ENCODE assay signal across 23 cellular contexts in the genomic region with DNA sequence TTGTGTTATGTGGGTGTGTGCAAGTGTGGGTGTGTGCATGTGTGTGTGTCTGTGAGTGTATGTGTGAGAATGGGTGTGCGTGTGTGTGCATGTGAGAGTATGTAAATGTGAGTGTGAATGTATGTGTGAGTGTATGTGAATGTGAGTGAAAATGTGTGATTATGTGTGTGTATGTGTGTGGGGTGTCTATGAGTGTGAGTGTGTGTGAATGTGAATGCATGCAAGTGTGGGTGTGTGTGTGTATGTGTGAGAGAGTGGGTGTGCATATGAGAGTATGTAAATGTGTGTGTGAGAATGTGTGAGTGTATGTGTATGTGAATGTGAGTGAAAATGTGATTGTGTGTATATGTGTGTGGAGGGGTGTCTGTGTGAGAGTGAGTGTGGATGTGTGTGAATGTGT.
DNase-seq lines count a peak whose midpoint lies in the region; ATAC-seq, FAIRE-seq and TF ChIP-seq lines count a peak whose summit lies in the region.
"Had no signal": no experiment of that assay in that cellular context is flagged by ENCODE, and none has a peak within 500 bp of the region (broad histone marks: within the 10 kb centered on the region; RNA-seq: fewer than 3 reads in every experiment).

No MANE protein-coding gene starts in this region.

- no peak overlapping the region for H3K27ac ChIP-seq in HEK293 (ENCODE audit: extremely low read depth, low read depth, low read length)

- no peak overlapping the region for H3K27ac Mint-ChIP-seq in MCF 10A (ENCODE audit: low read depth, unreplicated experiment)
- H3K27ac Mint-ChIP-seq: CD4-positive, CD25-positive, alpha-beta regulatory T cell; CD8-positive, alpha-beta memory T cell; GM23338 had no signal

- POLR2A ChIA-PET in HEK293 (lab: Yijun Ruan, JAX) (no interaction called here), MCF 10A (lab: Yijun Ruan, JAX) (no interaction called here)

- H3K36me3 ChIP-seq in HEK293 (ENCODE audit: control insufficient read depth in 2 of 2, insufficient read depth in 1 of 2, low read length in 2 of 2) (no peaks in the 10 kb centered on the region), bronchial epithelial cell (ENCODE audit: control insufficient read depth, insufficient read depth, low read length) (no peaks in the 10 kb centered on the region), mucosa of descending colon (ENCODE audit: low read depth) (no peaks in the 10 kb centered on the region)
- H3K36me3 ChIP-seq: BE2C, HAP-1 had no signal

- H3K4me1 ChIP-seq in HEK293 (ENCODE audit: control insufficient read depth, insufficient read depth, low read length) (no peaks in the 10 kb centered on the region), mucosa of descending colon (ENCODE audit: low read depth) (no peaks in the 10 kb centered on the region)
- H3K4me1 ChIP-seq: BE2C, HAP-1 had no signal

- H3K36me3 Mint-ChIP-seq in MCF 10A (ENCODE audit: insufficient read depth, unreplicated experiment), result no peaks in the 10 kb centered on the region
- H3K36me3 Mint-ChIP-seq: CD4-positive, CD25-positive, alpha-beta regulatory T cell had no signal

- H3K27me3 ChIP-seq in bronchial epithelial cell (ENCODE audit: control insufficient read depth, insufficient read depth, low read length), result no peaks in the 10 kb centered on the region
- H3K27me3 ChIP-seq: BE2C had no signal

- no peak overlapping the region for H3K4me3 Mint-ChIP-seq in MCF 10A (ENCODE audit: unreplicated experiment)
- H3K4me3 Mint-ChIP-seq: CD4-positive, CD25-positive, alpha-beta regulatory T cell; CD8-positive, alpha-beta memory T cell; GM23338 had no signal

- DNase-seq in bronchial epithelial cell (ENCODE audit: low read depth) (no peak), mucosa of descending colon (no peak), MCF 10A (ENCODE audit: unreplicated experiment) (no peak)
- DNase-seq: ACHN; BE2C; C1 segment of cervical spinal cord; CD4-positive, CD25-positive, alpha-beta regulatory T cell; CD8-positive, alpha-beta memory T cell; COR-L47; DMS 273 treated with DMSO at 0.1 percent for 48 hours; DMS53; DND-41; EL; KG1 had no signal

- peak; percentile 81 for FAIRE-seq in bronchial epithelial cell (lab: Jason Lieb, UNC)
- FAIRE-seq: A204.1, GM12892, GM18507, HTR-8/SVneo had no signal

- H3K9me3 Mint-ChIP-seq in MCF 10A (ENCODE audit: unreplicated experiment), result peaks cover 18% of the 10 kb centered on the region
- H3K9me3 Mint-ChIP-seq: GM23338 had no signal

- H3K4me1 Mint-ChIP-seq in MCF 10A (ENCODE audit: insufficient read depth, unreplicated experiment), result no peaks in the 10 kb centered on the region
- H3K4me1 Mint-ChIP-seq: CD4-positive, CD25-positive, alpha-beta regulatory T cell; CD8-positive, alpha-beta memory T cell; GM23338 had no signal

- no peak for TF ChIP-seq CTCF in HEK293 (tag by site-specific recombination; IDR thresholded peaks at IDR 0.05)
- TF ChIP-seq CTCF in bronchial epithelial cell (IDR thresholded peaks at IDR 0.05; ENCODE audit: insufficient read depth, low read length, severe bottlenecking), result no peak
- TF ChIP-seq CTCF in mucosa of descending colon (IDR thresholded peaks at IDR 0.05), result no peak
- no peak for TF ChIP-seq CTCF in MCF 10A (IDR thresholded peaks at IDR 0.05; ENCODE audit: unreplicated experiment)

- intact Hi-C loops in mucosa of descending colon (cut with DNase I, micrococcal nuclease), result no loop called here
- intact Hi-C loops in MCF 10A (cut with micrococcal nuclease), result no loop called here

- ATAC-seq in mucosa of descending colon, result no peak
- ATAC-seq in HG02840 (IDR thresholded peaks at IDR 0.05; ENCODE audit: low FRiP score, unreplicated experiment), result no peak
- ATAC-seq in HG03095 (IDR thresholded peaks at IDR 0.05; ENCODE audit: unreplicated experiment), result no peak
- ATAC-seq: GM23338 had no signal

- no TSS peak for BruUV-seq in MCF 10A (replicated peaks; lab: Mats Ljungman, UMichigan)

- H3K4me3 ChIP-seq in HEK293 (ENCODE audit: low read depth, low read length) (no peak overlapping the region), bronchial epithelial cell (ENCODE audit: low read depth, low read length) (no peak overlapping the region), mucosa of descending colon (peak overlapping the region; percentile 2)
- H3K4me3 ChIP-seq: GM23338, HAP-1 had no signal

- CTCF ChIA-PET in HEK293 (lab: Yijun Ruan, JAX) (no interaction called here), MCF 10A (lab: Yijun Ruan, JAX) (no interaction called here)

- H3K9me3 ChIP-seq in HEK293 (ENCODE audit: control insufficient read depth, insufficient read depth, low read depth, low read length), result no peaks in the 10 kb centered on the region
- H3K9me3 ChIP-seq in mucosa of descending colon, result no peaks in the 10 kb centered on the region
- H3K9me3 ChIP-seq: BE2C, HAP-1 had no signal

- no peaks in the 10 kb centered on the region for H3K27me3 Mint-ChIP-seq in MCF 10A (ENCODE audit: insufficient read depth, unreplicated experiment)
- H3K27me3 Mint-ChIP-seq: CD4-positive, CD25-positive, alpha-beta regulatory T cell had no signal

TF ChIP-seq in HEK293, 187 proteins besides CTCF, POLR2A, EP300 and RAD21:
- TF ChIP-seq ZNF558 (tag by site-specific recombination; IDR thresholded peaks at IDR 0.05) (no peak), EGR2 (tag by site-specific recombination; IDR thresholded peaks at IDR 0.05; ENCODE audit: low read depth) (peak; percentile 58), ZNF521 (tag by site-specific recombination; IDR thresholded peaks at IDR 0.05) (peak; percentile 79; the same call in 1 of the 2 replicates), ZFHX2 (tag by site-specific recombination; conservative IDR thresholded peaks at IDR 0.05) (peak; percentile 66), ZNF544 (tag by site-specific recombination; IDR thresholded peaks at IDR 0.05) (0 out of 2 replicates have a peak, but pooled peaks have one; percentile 18)
